8 cellular contexts compared by ENCODE assay signal in the genomic region with DNA sequence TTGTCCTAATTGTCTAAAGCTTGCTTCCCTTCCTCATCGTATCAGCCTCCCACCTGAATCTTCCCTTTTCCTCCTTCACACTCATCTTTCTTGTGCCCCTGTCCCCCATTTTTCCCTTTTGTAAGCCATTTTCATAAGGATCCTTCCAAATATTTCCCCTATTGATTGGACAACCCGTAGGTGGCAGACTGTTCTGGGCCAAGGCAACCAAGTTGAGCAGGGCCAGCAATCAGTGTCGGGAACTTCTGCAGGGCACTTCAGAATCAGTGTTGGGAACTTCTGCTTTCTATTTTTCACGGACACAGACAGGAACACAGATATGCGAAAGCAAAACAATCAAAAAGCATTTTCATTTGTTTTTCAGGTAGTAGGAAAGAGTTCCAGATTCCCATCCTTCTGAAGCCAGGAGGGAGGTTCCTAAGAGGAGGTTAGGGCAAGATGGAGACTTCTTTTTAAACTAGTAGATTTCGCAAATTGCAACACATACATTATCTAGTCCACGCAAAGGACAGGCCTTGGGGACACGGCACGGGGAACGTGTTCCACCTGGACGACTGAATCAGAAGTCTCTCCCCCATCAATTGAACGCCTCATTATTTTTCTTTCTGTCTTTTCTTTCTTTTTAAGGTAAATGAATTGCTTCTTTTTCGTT. TPM values are rescaled to one million over a fixed set of nuclear protein-coding genes. Genes with fewer than 3 reads are reported as not detected.
DNase-seq lines count a peak whose midpoint lies in the region; TF ChIP-seq lines count a peak whose summit lies in the region.

No MANE protein-coding gene starts in this region.

- H3K9me3 ChIP-seq in left ventricle myocardium inferior (replicated peaks) = no peaks in the 10 kb centered on the region

- intact Hi-C loops in left ventricle myocardium inferior (cut with micrococcal nuclease) (loop anchor here (10.0 kb wide), 1 partner anchor 64 kb away; no protein-coding TSS in a partner anchor), posterior cingulate gyrus (cut with DNase I) (loop anchor here (1.0 to 5.0 kb wide), 3 partner anchors 42 to 216 kb away; a partner anchor contains a TSS)

- no peaks in the 10 kb centered on the region for H3K27me3 ChIP-seq in left ventricle myocardium inferior (ENCODE audit: low read depth)

- peaks cover 60% of the 10 kb centered on the region for H3K4me1 ChIP-seq in left ventricle myocardium inferior

- no peaks in the 10 kb centered on the region for H3K36me3 ChIP-seq in left ventricle myocardium inferior

- H3K4me3 ChIP-seq in GM08714 (ENCODE audit: low read length) (peak overlapping the region; percentile 97), left ventricle myocardium inferior (peak overlapping the region; percentile 96)

- peak; percentile 52 for TF ChIP-seq CTCF in left ventricle myocardium inferior (IDR thresholded peaks at IDR 0.05; ENCODE audit: borderline replicate concordance)

- DNase-seq in A172 (ENCODE audit: low spot score) (peak; percentile 49), NCI-H2227 treated with DMSO at 0.1 percent for 48 hours (lab: John Stamatoyannopoulos, UW) (peak; percentile 65), amygdala (lab: John Stamatoyannopoulos, UW) (peak in 43 of 56 donors; percentile 1 to 59 (median 28)), left ventricle myocardium inferior (no peak), posterior cingulate gyrus (peak in 7 of 10 donors; percentile 33 to 89 (median 44)), KG1 (lab: John Stamatoyannopoulos, UW) (no peak)
- no peak for DNase-seq in stimulated activated CD4-positive, alpha-beta T cell treated with anti-CD3 and anti-CD28 coated beads, Interleukin-4, amount 100 ng/mL, for 4 hours

- peak overlapping the region; percentile 89 for H3K27ac ChIP-seq in left ventricle myocardium inferior (replicated peaks)

RNA-seq across cellular contexts. Expression of a gene that starts 0.7 kb away (rescaled TPM):
- total RNA-seq in A172 (2014; rRNA removed; shearing (Covaris generic)) = 126 and 170 TPM in 2 replicates
- 28.9 TPM for total RNA-seq in left ventricle myocardium inferior

Comparison
In these comparisons a context has a peak if more than half of its experiments do, and no peak if none do; other contexts are left out.
1. DNase-seq: peak in A172 (single experiment), NCI-H2227 treated with DMSO at 0.1 percent for 48 hours (single experiment), amygdala (43 of 56) and posterior cingulate gyrus (7 of 10); none in left ventricle myocardium inferior (single experiment), KG1 (single experiment) and stimulated activated CD4-positive, alpha-beta T cell treated with anti-CD3 and anti-CD28 coated beads, Interleukin-4, amount 100 ng/mL, for 4 hours (0 of 2).